Comparison of ENCODE assay signal across 19 cellular contexts in the genomic region with DNA sequence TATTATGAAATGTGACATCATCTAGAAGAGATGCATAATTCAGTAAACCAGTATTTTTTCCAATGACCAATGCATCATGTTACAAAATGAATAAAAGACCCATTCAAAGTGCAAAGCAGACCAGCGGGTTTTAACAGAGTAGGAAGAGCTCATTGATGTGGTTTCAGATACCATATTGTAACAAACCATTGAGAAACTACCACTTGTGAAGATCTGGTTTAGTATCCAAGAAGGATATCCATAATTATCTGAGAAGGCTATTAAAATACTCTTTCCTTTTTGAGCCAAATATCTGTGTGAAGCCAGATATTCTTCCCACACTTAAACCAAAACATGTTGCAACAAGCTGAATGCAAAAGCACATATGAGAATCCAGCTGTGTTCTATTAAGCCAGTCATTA. TPM values are rescaled to one million over a fixed set of nuclear protein-coding genes. Genes with fewer than 3 reads are reported as not detected.
DNase-seq lines count a peak whose midpoint lies in the region; ATAC-seq and TF ChIP-seq lines count a peak whose summit lies in the region.
"Had no signal": no experiment of that assay in that cellular context is flagged by ENCODE, and none has a peak within 500 bp of the region (broad histone marks: within the 10 kb centered on the region; RNA-seq: fewer than 3 reads in every experiment).

No MANE protein-coding gene starts in this region.

- H3K4me1 ChIP-seq in foreskin keratinocyte, result no peaks in the 10 kb centered on the region
- peaks cover 0 to 8% (median 0%) of the 10 kb centered on the region in 4 donors for H3K4me1 ChIP-seq in transverse colon
- no peaks in the 10 kb centered on the region for H3K4me1 ChIP-seq in SJCRH30

- no peak for TF ChIP-seq POLR2A in transverse colon (IDR thresholded peaks at IDR 0.05)

- TF ChIP-seq CTCF in AG09309 (IDR thresholded peaks at IDR 0.05; ENCODE audit: control insufficient read depth, insufficient read depth, low read depth, low read length, missing control alignments) (no peak), foreskin keratinocyte (conservative IDR thresholded peaks at IDR 0.05) (no peak), Calu3 (IDR thresholded peaks at IDR 0.05; ENCODE audit: unreplicated experiment) (no peak), transverse colon (IDR thresholded peaks at IDR 0.05) (no peak)

- 50 to 56% methylated on average over 1 of the region's 1 CpG for WGBS in transverse colon (ENCODE audit: low coverage in 1 of 2), 2 donors

- TF ChIP-seq EP300 in transverse colon (IDR thresholded peaks at IDR 0.05; ENCODE audit: low read depth), result no peak

- DNase-seq in AG09309 (ENCODE audit: low read depth) (peak; percentile 59), EH (ENCODE audit: low read depth) (peak; percentile 32), SW480 (ENCODE audit: low spot score) (peak; percentile 86), foreskin keratinocyte (peak; percentile 25 to 51), Calu3 (no peak), transverse colon (no peak), SJCRH30 (no peak)
- DNase-seq: activated CD4-positive, alpha-beta T cell treated with anti-CD3 and anti-CD28 coated beads for 48 hours; activated naive CD4-positive, alpha-beta T cell treated with anti-CD3 and anti-CD28 coated beads, Interleukin-2, amount 50 U/mL, for 16 hours; endodermal cell; GDM1; heart left ventricle; kidney glomerular epithelial cell; NCI-H1436 treated with DMSO at 0.1 percent for 48 hours; stimulated activated CD4-positive, alpha-beta T cell treated with anti-CD3 and anti-CD28 coated beads, Interleukin-4, amount 100 ng/mL, for 4 hours; T1000 had no signal

- H3K4me3 ChIP-seq in AG09309 (ENCODE audit: control insufficient read depth, low read depth, low read length) (no peak overlapping the region), transverse colon (no peak overlapping the region), SJCRH30 (no peak overlapping the region)
- H3K4me3 ChIP-seq: heart left ventricle had no signal

- ATAC-seq in foreskin keratinocyte (no peak), GM18861 (IDR thresholded peaks at IDR 0.05; ENCODE audit: unreplicated experiment) (no peak)
- ATAC-seq: heart left ventricle had no signal

- H3K9me3 ChIP-seq in transverse colon, result no peaks in the 10 kb centered on the region
- H3K9me3 ChIP-seq in SJCRH30 (replicated peaks), result no peaks in the 10 kb centered on the region
- H3K9me3 ChIP-seq: heart left ventricle had no signal

- H3K36me3 ChIP-seq in transverse colon (no peaks in the 10 kb centered on the region), SJCRH30 (no peaks in the 10 kb centered on the region)
- H3K36me3 ChIP-seq: heart left ventricle had no signal

- H3K27me3 ChIP-seq in foreskin keratinocyte (peaks cover 30% of the 10 kb centered on the region), transverse colon (peaks cover 18% of the 10 kb centered on the region), SJCRH30 (0 out of 2 replicates have a peak, but pooled peaks cover 6% of the 10 kb centered on the region)

- no peak overlapping the region for H3K4me3 Mint-ChIP-seq in Calu3 (ENCODE audit: low read depth, unreplicated experiment)
- H3K4me3 Mint-ChIP-seq: endodermal cell had no signal

- H3K27ac ChIP-seq in foreskin keratinocyte (no peak overlapping the region), transverse colon (no peak overlapping the region), SJCRH30 (no peak overlapping the region)
- H3K27ac ChIP-seq: heart left ventricle, HL-60, KMS-11 had no signal

- peaks cover 9% of the 10 kb centered on the region for H3K4me1 Mint-ChIP-seq in Calu3 (ENCODE audit: low read depth, unreplicated experiment)

- peaks cover under 1% of the 10 kb centered on the region for H3K36me3 Mint-ChIP-seq in Calu3 (ENCODE audit: insufficient read depth, unreplicated experiment)

- peaks cover 90% of the 10 kb centered on the region for H3K27me3 Mint-ChIP-seq in Calu3 (ENCODE audit: unreplicated experiment)

- CTCF ChIA-PET in Calu3 (lab: Charles Lee), result no interaction called here

- in situ Hi-C loops in transverse colon (cut with MboI; ENCODE audit: low pct_ligation_motif_present in 1 of 4, low pct_unique_long_range_greater_than_20kb in 1 of 4, low sequenced_read_pairs in 3 of 4), result no loop called here

- H3K9me3 Mint-ChIP-seq in Calu3 (ENCODE audit: low read depth, unreplicated experiment), result no peaks in the 10 kb centered on the region
- H3K9me3 Mint-ChIP-seq: endodermal cell had no signal

- H3K27ac Mint-ChIP-seq in Calu3 (ENCODE audit: unreplicated experiment), result no peak overlapping the region
- H3K27ac Mint-ChIP-seq: endodermal cell had no signal

- intact Hi-C loops in Calu3 (cut with micrococcal nuclease; ENCODE audit: unreplicated experiment) (no loop called here), transverse colon (cut with DNase I; ENCODE audit: low total_unique reads) (no loop called here)

- no TSS peak for BruUV-seq in Calu3 (replicated peaks; lab: Mats Ljungman, UMichigan)

RNA-seq across cellular contexts. Expression of a gene that starts 47.7 kb away (rescaled TPM):
- 52.2 and 55.9 TPM in 2 replicates for total RNA-seq in foreskin keratinocyte
- polyA plus RNA-seq in foreskin keratinocyte, result 60.5 and 64.7 TPM in 2 replicates
- 41.6 and 46.7 TPM in 2 replicates for total RNA-seq in Calu3 (2022)
- total RNA-seq in transverse colon, result 100 to 1,000 TPM in 1 of 4 donors, 10 to 100 TPM in 3; 17.2 to 157 (median 25.4) TPM
- 17.3 and 18.7 TPM in 2 replicates for total RNA-seq in SJCRH30 (2014; rRNA removed; shearing (Covaris generic))

RNA-seq across cellular contexts. Expression of a gene that starts 48.0 kb away (rescaled TPM):
- total RNA-seq in foreskin keratinocyte, result 68.0 and 91.7 TPM in 2 replicates
- 97.6 and 115 TPM in 2 replicates for polyA plus RNA-seq in foreskin keratinocyte
- total RNA-seq in Calu3 (2022), result 70.2 and 82.8 TPM in 2 replicates
- 10 to 100 TPM in 3 of 4 donors, 1 to 10 TPM in 1; 4.4 to 18.7 (median 11.9) TPM for total RNA-seq in transverse colon
- total RNA-seq in SJCRH30 (2014; rRNA removed; shearing (Covaris generic)), result 22.2 and 23.1 TPM in 2 replicates

Comparison
In these comparisons a context has a peak if more than half of its experiments do, and no peak if none do; other contexts are left out.
1. DNase-seq: peak in AG09309 (single experiment), EH (single experiment), SW480 (single experiment) and foreskin keratinocyte (2 of 2); none in Calu3 (single experiment), transverse colon (single experiment) and SJCRH30 (0 of 2).